In the genomic region with DNA sequence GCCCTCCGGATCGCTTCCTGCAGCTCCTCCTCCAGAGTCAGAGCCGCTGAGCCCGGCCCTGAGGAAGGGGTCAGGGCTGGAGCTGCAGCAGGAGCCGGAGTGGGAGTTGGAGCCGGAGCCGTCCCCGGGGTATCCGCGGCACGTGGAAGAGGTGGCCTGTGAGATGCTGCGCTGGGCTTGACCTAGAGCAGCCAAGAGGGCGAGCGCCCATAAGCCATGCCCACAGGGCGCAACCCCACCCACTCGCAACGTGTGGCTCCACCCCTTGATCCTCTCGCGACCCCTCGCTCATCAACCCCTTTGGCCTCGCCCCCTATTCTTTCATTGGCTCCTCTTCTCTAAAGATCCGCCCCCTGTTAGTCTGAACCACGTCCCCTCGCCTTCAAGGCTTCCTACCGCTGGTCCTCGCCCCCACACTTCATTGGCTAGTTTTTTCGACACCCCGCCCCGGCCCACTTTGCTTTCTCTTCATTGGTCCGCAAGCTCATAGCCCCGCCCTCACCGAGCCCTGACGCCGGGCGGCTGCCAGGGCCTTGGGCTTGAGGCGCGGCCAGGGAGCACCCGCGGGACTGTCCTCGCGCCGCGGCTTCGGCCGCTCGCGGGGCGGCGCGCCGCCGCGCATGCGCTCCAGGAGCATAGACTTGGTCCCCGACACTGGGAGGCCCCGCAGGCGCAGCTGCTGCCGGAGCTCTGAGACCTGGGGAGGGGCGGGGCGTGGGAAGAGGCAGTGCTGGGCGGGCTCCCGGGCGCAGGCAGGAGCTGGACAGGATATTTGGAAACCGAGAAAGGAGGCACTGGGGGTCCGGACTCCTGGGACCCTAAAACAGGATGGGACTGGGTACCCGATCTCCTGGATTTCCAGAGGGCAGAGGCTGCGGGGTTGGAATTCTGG, we compare ENCODE assay signal across 8 cellular contexts. TPM values are rescaled to one million over a fixed set of nuclear protein-coding genes. Genes with fewer than 3 reads are reported as not detected.
DNase-seq lines count a peak whose midpoint lies in the region; ATAC-seq, FAIRE-seq and TF ChIP-seq lines count a peak whose summit lies in the region.

No MANE protein-coding gene starts in this region.

- peaks cover 0 to 4% (median 0%) of the 10 kb centered on the region in 3 donors for H3K36me3 Mint-ChIP-seq in CD8-positive, alpha-beta memory T cell
- H3K36me3 Mint-ChIP-seq in memory B cell, result no peaks in the 10 kb centered on the region

- H4K5ac ChIP-seq in H1 (ENCODE audit: insufficient read length, low read depth, low read length), result peak overlapping the region; percentile 51

- 4% methylated on average over 40 of the region's 67 CpGs; no CpG with 5 or more reads in 1 of the 2 experiments for WGBS in H1 (ENCODE audit: extremely low coverage in 1 of 2, insufficient coverage in 1 of 2, insufficient read length in 1 of 2, insufficient replicate concordance in 2 of 2, low coverage in 1 of 2, low lambda C conversion rate in 2 of 2, missing lambda C conversion rate in 1 of 2), 2 experiments

- H3K36me3 ChIP-seq in CD8-positive, alpha-beta memory T cell (ENCODE audit: insufficient read depth, low read length), result no peaks in the 10 kb centered on the region
- no peaks in the 10 kb centered on the region for H3K36me3 ChIP-seq in H1 (ENCODE audit: control insufficient read depth in 2 of 4, insufficient read depth in 4 of 4, low read length in 3 of 4)

- no peaks in the 10 kb centered on the region for H3K9me3 ChIP-seq in CD8-positive, alpha-beta memory T cell (ENCODE audit: low read length)
- H3K9me3 ChIP-seq in H1 (ENCODE audit: insufficient read depth in 2 of 2, low read depth in 1 of 2, low read length in 1 of 2), result 0 out of 4 replicates have a peak, but pooled peaks cover 0 to 3% of the 10 kb centered on the region in 2 experiments

- H3K79me1 ChIP-seq in H1 (ENCODE audit: low read depth, low read length), result no peaks in the 10 kb centered on the region

- H2AK5ac ChIP-seq in H1 (ENCODE audit: low read depth, low read length), result no peak overlapping the region

- peak overlapping the region; percentile 83 for H3K4me3 ChIP-seq in CD8-positive, alpha-beta memory T cell (ENCODE audit: low read length)
- H3K4me3 ChIP-seq in H1 (ENCODE audit: extremely low read depth in 1 of 4, insufficient read depth in 2 of 4, low read depth in 3 of 4, low read length in 4 of 4), result peak overlapping the region; percentile 76 to 86 (median 82)

- peak overlapping the region; percentile 22 to 90 (median 79) for H3K27ac Mint-ChIP-seq in CD8-positive, alpha-beta memory T cell
- peak overlapping the region; percentile 75 for H3K27ac Mint-ChIP-seq in memory B cell

- H4K8ac ChIP-seq in H1 (ENCODE audit: extremely low read depth, insufficient read depth, low read length), result peak overlapping the region; percentile 75

- peak overlapping the region; percentile 67 for H3K56ac ChIP-seq in H1 (replicated peaks; ENCODE audit: insufficient read length, low read depth, low read length)

- H3K23ac ChIP-seq in H1 (ENCODE audit: insufficient read length), result no peak overlapping the region

- DNase-seq in CD8-positive, alpha-beta memory T cell, result peak; percentile 95 to 97 (median 97)
- peak; percentile 99 for DNase-seq in HPDE6-E6E7 (ENCODE audit: extremely low spot score)
- DNase-seq in NK-92 (lab: John Stamatoyannopoulos, UW; ENCODE audit: unreplicated experiment), result peak; percentile 83
- DNase-seq in activated CD8-positive, alpha-beta memory T cell treated with anti-CD3 and anti-CD28 coated beads for 4 hours (ENCODE audit: low read depth in 2 of 2), result peak; percentile 91 to 92
- DNase-seq in H1 (ENCODE audit: low read depth in 1 of 2, low spot score in 2 of 2), result peak; percentile 98 to 99
- DNase-seq in memory B cell (ENCODE audit: low spot score in 2 of 2), result peak; percentile 94
- DNase-seq in stimulated activated CD8-positive, alpha-beta memory T cell treated with anti-CD3 and anti-CD28 coated beads, Interleukin-12 subunit alpha, Interleukin-12 subunit beta, amount 100 ng/mL, for 1 hour (ENCODE audit: low read depth), result peak; percentile 92

- H4K91ac ChIP-seq in H1 (replicated peaks; ENCODE audit: insufficient read length, low read length), result peak overlapping the region; percentile 74

- no peak for TF ChIP-seq POLR2A in H1 (IDR thresholded peaks at IDR 0.05; ENCODE audit: control extremely low read depth in 1 of 2, low read depth in 2 of 2, low read length in 2 of 2)

- peak overlapping the region; percentile 71; the same call in 1 of the 2 replicates for H2BK5ac ChIP-seq in H1 (ENCODE audit: low read depth, low read length)

- CTCF ChIA-PET in CD8-positive, alpha-beta memory T cell (lab: Charles Lee), result interaction anchor here (0.6 to 2.3 kb wide), 5 partner anchors 10 to 265 kb away, joined by 3 to 9 read pairs (median 4); no protein-coding TSS in a partner anchor
- CTCF ChIA-PET in H1 (lab: Charles Lee; ENCODE audit: partially characterized antibody), result interaction anchor here (0.7 to 8.2 kb wide), 9 partner anchors 13 to 68 kb away, joined by 3 to 53 read pairs (median 12); a partner anchor contains a TSS

- H3K18ac ChIP-seq in H1 (ENCODE audit: extremely low read depth, low read length), result no peak overlapping the region; the same call in 1 of the 2 replicates

- H4K20me1 ChIP-seq in H1 (replicated peaks in 1 of 2; ENCODE audit: control insufficient read depth in 1 of 2, insufficient read depth in 2 of 2, low read length in 2 of 2), result no peaks in the 10 kb centered on the region

- peaks cover 19% of the 10 kb centered on the region for H3K4me1 ChIP-seq in CD8-positive, alpha-beta memory T cell (ENCODE audit: insufficient read depth, low read length)
- peaks cover 0 to 27% (median 7%) of the 10 kb centered on the region in 4 experiments; a peak in 6 of 7 replicates for H3K4me1 ChIP-seq in H1 (replicated peaks in 1 of 4; ENCODE audit: control insufficient read depth in 3 of 4, insufficient read depth in 4 of 4, low read length in 3 of 4)

- 0 out of 2 replicates have a peak overlapping the region, but pooled peaks have one; percentile 27 for H2BK12ac ChIP-seq in H1 (ENCODE audit: low read depth, low read length)

- H3K4me3 Mint-ChIP-seq in CD8-positive, alpha-beta memory T cell, result peak overlapping the region; percentile 80 to 92 (median 86)
- peak overlapping the region; percentile 83 for H3K4me3 Mint-ChIP-seq in memory B cell

- ATAC-seq in GM19467 (IDR thresholded peaks at IDR 0.05; ENCODE audit: unreplicated experiment), result peak; percentile 89
- peak; percentile 90 for ATAC-seq in memory B cell (ENCODE audit: low read depth)

- peaks cover 14 to 23% (median 20%) of the 10 kb centered on the region in 3 donors for H3K4me1 Mint-ChIP-seq in CD8-positive, alpha-beta memory T cell
- H3K4me1 Mint-ChIP-seq in memory B cell, result peaks cover 14% of the 10 kb centered on the region

- no peak for TF ChIP-seq RAD21 in H1 (IDR thresholded peaks at IDR 0.05 in 1 of 2, conservative IDR thresholded peaks at IDR 0.05 in 1 of 2; ENCODE audit: low read depth in 2 of 2, low read length in 2 of 2)

- 0 out of 2 replicates have a peak overlapping the region, but pooled peaks have one; percentile 30 for H2AFZ ChIP-seq in H1 (ENCODE audit: low read length)

- H3K27ac ChIP-seq in CD8-positive, alpha-beta memory T cell (ENCODE audit: low read depth, low read length), result peak overlapping the region; percentile 70
- peak overlapping the region; percentile 70; the same call in 1 of the 2 replicates for H3K27ac ChIP-seq in H1 (ENCODE audit: low read depth, low read length)

- POLR2A ChIA-PET in CD8-positive, alpha-beta memory T cell (lab: Charles Lee), result interaction anchor here (1.2 to 1.7 kb wide), 3 partner anchors 11 to 68 kb away, joined by 3 to 7 read pairs (median 4); a partner anchor contains a TSS
- POLR2A ChIA-PET in H1 (lab: Charles Lee; ENCODE audit: partially characterized antibody), result interaction anchor here (0.6 to 7.7 kb wide), 19 partner anchors 11 to 158 kb away, joined by 3 to 59 read pairs (median 5); a partner anchor contains a TSS

- no peak overlapping the region for H2BK120ac ChIP-seq in H1 (replicated peaks; ENCODE audit: low read depth, low read length)

- no peak for TF ChIP-seq EP300 in H1 (IDR thresholded peaks at IDR 0.05; ENCODE audit: borderline replicate concordance in 1 of 2, low read depth in 2 of 2, low read length in 2 of 2)

- peak overlapping the region; percentile 78 to 82 for H3K4me2 ChIP-seq in H1 (ENCODE audit: insufficient read depth in 1 of 2, low read depth in 2 of 2, low read length in 2 of 2)

- H3K27me3 ChIP-seq in CD8-positive, alpha-beta memory T cell (ENCODE audit: insufficient read depth, low read length, poor library complexity, severe bottlenecking), result no peaks in the 10 kb centered on the region
- no peaks in the 10 kb centered on the region for H3K27me3 ChIP-seq in H1 (replicated peaks in 1 of 4; ENCODE audit: control insufficient read depth in 3 of 4, extremely low read depth in 1 of 4, insufficient read depth in 3 of 4, low read length in 3 of 4)

- no peak overlapping the region for H2BK20ac ChIP-seq in H1 (ENCODE audit: low read length)

- peaks cover 0 to 3% (median 0%) of the 10 kb centered on the region in 5 donors for H3K9me3 Mint-ChIP-seq in CD8-positive, alpha-beta memory T cell
- no peaks in the 10 kb centered on the region for H3K9me3 Mint-ChIP-seq in memory B cell

- no peaks in the 10 kb centered on the region for H3K27me3 Mint-ChIP-seq in CD8-positive, alpha-beta memory T cell
- H3K27me3 Mint-ChIP-seq in memory B cell, result no peaks in the 10 kb centered on the region

- FAIRE-seq in H1 (lab: Jason Lieb, UNC), result no peak

- peak overlapping the region; percentile 20 to 51 (median 29); a peak in 5 of 7 replicates for H3K9ac ChIP-seq in H1 (replicated peaks in 1 of 4; ENCODE audit: extremely low read depth in 1 of 4, low read depth in 3 of 4, low read length in 3 of 4)

- H3K4ac ChIP-seq in H1 (replicated peaks; ENCODE audit: insufficient read length, low read depth, low read length), result no peak overlapping the region

- H3K79me2 ChIP-seq in H1 (ENCODE audit: control insufficient read depth in 1 of 2, insufficient read depth in 2 of 2, low read length in 2 of 2), result no peaks in the 10 kb centered on the region

- no peak overlapping the region for H2BK15ac ChIP-seq in H1 (ENCODE audit: low read length)

- H3K23me2 ChIP-seq in H1 (ENCODE audit: low read depth, low read length), result peaks cover 19% of the 10 kb centered on the region; the same call in 1 of the 2 replicates

- H3K14ac ChIP-seq in H1 (ENCODE audit: insufficient read length), result peak overlapping the region; percentile 42

- no peak for TF ChIP-seq CTCF in H1 (IDR thresholded peaks at IDR 0.05; ENCODE audit: control extremely low read depth in 1 of 3, insufficient read depth in 1 of 3, low read depth in 1 of 3, low read length in 3 of 3)

RNA-seq across cellular contexts. Expression of a gene that starts 5.4 kb away (rescaled TPM):
- under 1 TPM; 0.68 to 0.69 TPM for total RNA-seq in CD8-positive, alpha-beta memory T cell
- 0.40 TPM for polyA plus RNA-seq in CD8-positive, alpha-beta memory T cell
- total RNA-seq in H1 (2021; fragmentation: NEBNext Ultra II Directional; extraction: Animal tissue kit (Norgen Biotek cat#: 25700)), result 2.0 and 2.9 TPM in 2 replicates
- 2.3 and 2.5 TPM in 2 replicates for polyA plus RNA-seq in H1 (2011; rRNA removed)
- polyA plus RNA-seq in H1 (2011; cell fraction: cytosol; rRNA removed), result 1.1 TPM
- 2.5 TPM for polyA plus RNA-seq in H1 (2011; cell fraction: nucleus; rRNA removed)
- polyA plus RNA-seq in H1 (2012, experiment 1 of 2), result 1.6 to 2.7 TPM (median 1.8 TPM) in 4 replicates
- polyA plus RNA-seq in H1 (2012, experiment 2 of 2), result 3.3 TPM
- polyA plus RNA-seq in H1 (2013, experiment 1 of 2), result 1.8 TPM
- 2.0 TPM for polyA plus RNA-seq in H1 (2013, experiment 2 of 2)
- polyA minus RNA-seq in H1 (2011; rRNA and poly(A)+ RNA removed), result 1.1 and 1.4 TPM in 2 replicates
- 2.7 TPM for polyA minus RNA-seq in H1 (2011; cell fraction: cytosol; rRNA and poly(A)+ RNA removed)
- 2.6 TPM for polyA minus RNA-seq in H1 (2011; cell fraction: nucleus; rRNA and poly(A)+ RNA removed)

RNA-seq across cellular contexts. Expression of a gene that starts 18.3 kb away (rescaled TPM):
- total RNA-seq in CD8-positive, alpha-beta memory T cell, result not detected
- polyA plus RNA-seq in CD8-positive, alpha-beta memory T cell, result 0.33 TPM
- 5.0 and 7.0 TPM in 2 replicates for total RNA-seq in H1 (2021; fragmentation: NEBNext Ultra II Directional; extraction: Animal tissue kit (Norgen Biotek cat#: 25700))
- polyA plus RNA-seq in H1 (2011; rRNA removed), result 5.6 and 8.2 TPM in 2 replicates
- polyA plus RNA-seq in H1 (2011; cell fraction: cytosol; rRNA removed), result 4.1 TPM
- polyA plus RNA-seq in H1 (2011; cell fraction: nucleus; rRNA removed), result 6.7 TPM
- polyA plus RNA-seq in H1 (2012, experiment 1 of 2), result 4.2 to 7.5 TPM (median 7.2 TPM) in 4 replicates
- polyA plus RNA-seq in H1 (2012, experiment 2 of 2), result 14.2 TPM
- 4.8 TPM for polyA plus RNA-seq in H1 (2013, experiment 1 of 2)
- 5.3 TPM for polyA plus RNA-seq in H1 (2013, experiment 2 of 2)
- 9.7 and 10.8 TPM in 2 replicates for polyA minus RNA-seq in H1 (2011; rRNA and poly(A)+ RNA removed)
- polyA minus RNA-seq in H1 (2011; cell fraction: cytosol; rRNA and poly(A)+ RNA removed), result 3.7 TPM
- polyA minus RNA-seq in H1 (2011; cell fraction: nucleus; rRNA and poly(A)+ RNA removed), result 10.6 TPM

RNA-seq across cellular contexts. Expression of a gene that starts 26.3 kb away (rescaled TPM):
- total RNA-seq in CD8-positive, alpha-beta memory T cell, result under 1 TPM; 0.20 to 0.22 TPM
- polyA plus RNA-seq in CD8-positive, alpha-beta memory T cell, result 0.09 TPM
- total RNA-seq in H1 (2021; fragmentation: NEBNext Ultra II Directional; extraction: Animal tissue kit (Norgen Biotek cat#: 25700)), result 8.7 and 9.3 TPM in 2 replicates
- 11.4 and 16.4 TPM in 2 replicates for polyA plus RNA-seq in H1 (2011; rRNA removed)
- 9.0 TPM for polyA plus RNA-seq in H1 (2011; cell fraction: cytosol; rRNA removed)
- polyA plus RNA-seq in H1 (2011; cell fraction: nucleus; rRNA removed), result 17.4 TPM
- polyA plus RNA-seq in H1 (2012, experiment 1 of 2), result 4.5 to 8.8 TPM (median 8.1 TPM) in 4 replicates
- polyA plus RNA-seq in H1 (2012, experiment 2 of 2), result 8.5 TPM
- polyA plus RNA-seq in H1 (2013, experiment 1 of 2), result 6.0 TPM
- polyA plus RNA-seq in H1 (2013, experiment 2 of 2), result 6.0 TPM
- polyA minus RNA-seq in H1 (2011; rRNA and poly(A)+ RNA removed), result 3.3 and 5.7 TPM in 2 replicates
- 5.8 TPM for polyA minus RNA-seq in H1 (2011; cell fraction: cytosol; rRNA and poly(A)+ RNA removed)
- polyA minus RNA-seq in H1 (2011; cell fraction: nucleus; rRNA and poly(A)+ RNA removed), result 7.2 TPM

RNA-seq across cellular contexts. Expression of a gene that starts 32.6 kb away (rescaled TPM):
- not detected for total RNA-seq in CD8-positive, alpha-beta memory T cell
- not detected for polyA plus RNA-seq in CD8-positive, alpha-beta memory T cell
- 1.7 and 1.8 TPM in 2 replicates for total RNA-seq in H1 (2021; fragmentation: NEBNext Ultra II Directional; extraction: Animal tissue kit (Norgen Biotek cat#: 25700))
- 0.33 and 0.46 TPM in 2 replicates for polyA plus RNA-seq in H1 (2011; rRNA removed)
- 1.2 TPM for polyA plus RNA-seq in H1 (2011; cell fraction: cytosol; rRNA removed)
- 4.8 TPM for polyA plus RNA-seq in H1 (2011; cell fraction: nucleus; rRNA removed)
- polyA plus RNA-seq in H1 (2012, experiment 1 of 2), result 0.73 to 1.3 TPM (median 1.0 TPM) in 4 replicates
- polyA plus RNA-seq in H1 (2012, experiment 2 of 2), result 0.26 TPM
- polyA plus RNA-seq in H1 (2013, experiment 1 of 2), result 0.73 TPM
- 0.35 TPM for polyA plus RNA-seq in H1 (2013, experiment 2 of 2)
- 0.56 and 1.0 TPM in 2 replicates for polyA minus RNA-seq in H1 (2011; rRNA and poly(A)+ RNA removed)
- polyA minus RNA-seq in H1 (2011; cell fraction: cytosol; rRNA and poly(A)+ RNA removed), result 0.51 TPM
- 4.8 TPM for polyA minus RNA-seq in H1 (2011; cell fraction: nucleus; rRNA and poly(A)+ RNA removed)

RNA-seq across cellular contexts. Expression of a gene that starts 38.3 kb away (rescaled TPM):
- total RNA-seq in CD8-positive, alpha-beta memory T cell, result under 1 TPM; 0.09 TPM
- polyA plus RNA-seq in CD8-positive, alpha-beta memory T cell, result not detected
- 12.2 and 12.9 TPM in 2 replicates for total RNA-seq in H1 (2021; fragmentation: NEBNext Ultra II Directional; extraction: Animal tissue kit (Norgen Biotek cat#: 25700))
- polyA plus RNA-seq in H1 (2011; rRNA removed), result 7.4 and 12.4 TPM in 2 replicates
- polyA plus RNA-seq in H1 (2011; cell fraction: cytosol; rRNA removed), result 10.5 TPM
- 13.8 TPM for polyA plus RNA-seq in H1 (2011; cell fraction: nucleus; rRNA removed)
- 6.4 to 7.6 TPM (median 7.4 TPM) in 4 replicates for polyA plus RNA-seq in H1 (2012, experiment 1 of 2)
- 6.4 TPM for polyA plus RNA-seq in H1 (2012, experiment 2 of 2)
- 8.6 TPM for polyA plus RNA-seq in H1 (2013, experiment 1 of 2)
- 9.4 TPM for polyA plus RNA-seq in H1 (2013, experiment 2 of 2)
- 10.9 and 15.3 TPM in 2 replicates for polyA minus RNA-seq in H1 (2011; rRNA and poly(A)+ RNA removed)
- polyA minus RNA-seq in H1 (2011; cell fraction: cytosol; rRNA and poly(A)+ RNA removed), result 13.0 TPM
- 12.6 TPM for polyA minus RNA-seq in H1 (2011; cell fraction: nucleus; rRNA and poly(A)+ RNA removed)

Comparison
In these comparisons a context has a peak if more than half of its experiments do, and no peak if none do; other contexts are left out.
1. Peak in every context shown above with its lines: DNase-seq, ATAC-seq, H3K4me3 ChIP-seq and H3K27ac ChIP-seq.